In the genomic region with DNA sequence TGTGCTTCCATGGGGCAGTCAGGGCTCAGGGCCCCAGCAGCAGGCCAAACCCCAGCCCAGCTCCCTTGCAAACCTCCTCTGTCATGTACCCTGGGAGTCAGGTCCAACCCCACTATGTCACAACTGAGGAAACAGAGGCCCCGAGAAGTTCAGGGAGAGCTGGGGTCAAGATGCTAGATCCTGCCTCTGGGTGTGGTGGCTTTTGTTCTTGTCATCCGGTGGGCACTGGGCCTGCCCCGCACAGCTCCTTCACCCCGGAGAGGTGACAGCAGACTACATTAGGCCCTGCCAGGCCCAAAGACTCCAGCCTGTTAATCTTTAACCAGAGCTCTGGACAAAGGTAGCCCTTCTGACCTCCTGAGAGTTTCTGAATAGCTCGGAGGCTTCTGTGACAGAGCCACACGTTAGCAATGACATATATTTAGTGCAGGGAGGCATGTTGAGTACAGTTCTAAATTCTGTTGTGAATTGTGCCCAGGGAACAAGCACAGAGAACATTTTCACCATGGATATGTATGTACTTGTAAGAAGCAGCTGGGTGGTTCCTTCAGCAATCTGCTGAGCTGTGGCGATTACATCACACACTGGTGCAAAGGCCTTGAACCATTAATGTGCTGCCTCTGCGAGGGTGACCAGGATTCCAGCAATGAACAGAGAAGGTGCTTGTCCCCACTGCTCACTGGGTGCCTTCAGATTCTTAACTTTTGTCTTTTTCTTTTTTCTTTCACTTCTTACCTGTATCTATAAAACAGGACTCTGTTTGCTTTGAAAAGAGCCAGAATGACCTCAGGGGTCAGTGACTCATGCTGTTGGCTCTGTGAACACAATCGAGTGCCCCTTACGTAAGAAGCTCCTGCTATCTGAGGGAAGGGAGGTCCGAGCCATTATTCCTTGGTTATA, we compare ENCODE assay signal across 1 cellular context.
TF ChIP-seq lines count a peak whose summit lies in the region.

No MANE protein-coding gene starts in this region.

TF ChIP-seq in GM12878, 131 proteins besides CTCF, POLR2A, EP300 and RAD21 (continued from another document):
- TF ChIP-seq CEBPB (IDR thresholded peaks at IDR 0.05; ENCODE audit: borderline replicate concordance in 1 of 2, low read depth in 2 of 2, low read length in 2 of 2): no peak
- no peak for TF ChIP-seq MTA2 (IDR thresholded peaks at IDR 0.05; ENCODE audit: low read depth)
- TF ChIP-seq TBL1XR1 (IDR thresholded peaks at IDR 0.05; ENCODE audit: low read depth, low read length): no peak
- TF ChIP-seq TAF1 (IDR thresholded peaks at IDR 0.05; ENCODE audit: borderline replicate concordance, low read depth, low read length): no peak
- TF ChIP-seq PAX5 (IDR thresholded peaks at IDR 0.05; ENCODE audit: borderline replicate concordance, low read depth, low read length): no peak
- TF ChIP-seq ATF7 (IDR thresholded peaks at IDR 0.05; ENCODE audit: low read depth): peak; percentile 62
- TF ChIP-seq TCF7 (IDR thresholded peaks at IDR 0.05; ENCODE audit: borderline replicate concordance): no peak
